2 cellular contexts compared by ENCODE assay signal in the genomic region with DNA sequence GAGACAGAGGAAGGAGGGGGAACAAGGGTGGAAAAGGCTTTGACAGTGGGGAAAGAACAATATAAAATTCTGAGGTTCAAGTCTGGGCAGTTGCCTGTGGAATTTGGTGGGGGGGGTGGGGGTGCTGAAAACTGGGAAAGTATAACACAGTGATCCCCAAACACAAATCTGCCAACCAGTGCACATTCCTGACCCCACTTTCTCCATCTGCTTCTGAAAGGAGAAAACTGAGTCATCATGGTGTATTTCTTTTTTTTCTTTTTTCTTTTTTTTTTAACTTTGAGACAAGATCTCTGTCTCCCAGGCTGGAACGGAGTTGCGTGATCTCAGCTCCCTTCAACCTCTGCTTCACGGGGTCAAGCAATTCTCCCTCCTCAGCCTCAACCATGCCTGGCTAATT.
TF ChIP-seq lines count a peak whose summit lies in the region.

No MANE protein-coding gene starts in this region.

TF ChIP-seq in GM23338, 12 proteins besides CTCF, POLR2A, EP300 and RAD21:
- TF ChIP-seq POLR2AphosphoS5 (IDR thresholded peaks at IDR 0.05; ENCODE audit: low read depth) (no peak), EZH2phosphoT487 (IDR thresholded peaks at IDR 0.05; ENCODE audit: unreplicated experiment) (no peak), JUNB (IDR thresholded peaks at IDR 0.05; ENCODE audit: unreplicated experiment) (no peak), NANOG (IDR thresholded peaks at IDR 0.05; ENCODE audit: borderline replicate concordance) (no peak), ZNF331 (CRISPR knock-in tag; IDR thresholded peaks at IDR 0.05; ENCODE audit: low read depth) (no peak)
- TF ChIP-seq, protein P1, sequence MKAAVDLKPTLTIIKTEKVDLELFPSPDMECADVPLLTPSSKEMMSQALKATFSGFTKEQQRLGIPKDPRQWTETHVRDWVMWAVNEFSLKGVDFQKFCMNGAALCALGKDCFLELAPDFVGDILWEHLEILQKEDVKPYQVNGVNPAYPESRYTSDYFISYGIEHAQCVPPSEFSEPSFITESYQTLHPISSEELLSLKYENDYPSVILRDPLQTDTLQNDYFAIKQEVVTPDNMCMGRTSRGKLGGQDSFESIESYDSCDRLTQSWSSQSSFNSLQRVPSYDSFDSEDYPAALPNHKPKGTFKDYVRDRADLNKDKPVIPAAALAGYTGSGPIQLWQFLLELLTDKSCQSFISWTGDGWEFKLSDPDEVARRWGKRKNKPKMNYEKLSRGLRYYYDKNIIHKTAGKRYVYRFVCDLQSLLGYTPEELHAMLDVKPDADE (IDR thresholded peaks at IDR 0.05): no peak

TF ChIP-seq in K562, 482 proteins besides CTCF, POLR2A, EP300 and RAD21:
- TF ChIP-seq, protein P2, sequence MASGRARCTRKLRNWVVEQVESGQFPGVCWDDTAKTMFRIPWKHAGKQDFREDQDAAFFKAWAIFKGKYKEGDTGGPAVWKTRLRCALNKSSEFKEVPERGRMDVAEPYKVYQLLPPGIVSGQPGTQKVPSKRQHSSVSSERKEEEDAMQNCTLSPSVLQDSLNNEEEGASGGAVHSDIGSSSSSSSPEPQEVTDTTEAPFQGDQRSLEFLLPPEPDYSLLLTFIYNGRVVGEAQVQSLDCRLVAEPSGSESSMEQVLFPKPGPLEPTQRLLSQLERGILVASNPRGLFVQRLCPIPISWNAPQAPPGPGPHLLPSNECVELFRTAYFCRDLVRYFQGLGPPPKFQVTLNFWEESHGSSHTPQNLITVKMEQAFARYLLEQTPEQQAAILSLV (tag; IDR thresholded peaks at IDR 0.05): no peak
- TF ChIP-seq ZNF384 (IDR thresholded peaks at IDR 0.05; ENCODE audit: low read depth, low read length): 0 out of 2 replicates have a peak, but pooled peaks have one; percentile 12
